In genomic region chr10:86798636-86799035, GRCh38 we compare ENCODE assay signal across 9 cellular contexts. TPM values are rescaled to one million over a fixed set of nuclear protein-coding genes. Genes with fewer than 3 reads are reported as not detected.
DNase-seq lines count a peak whose midpoint lies in the region; ATAC-seq and FAIRE-seq lines count a peak whose summit lies in the region.
"Had no signal": no experiment of that assay in that cellular context is flagged by ENCODE, and none has a peak within 500 bp of the region (broad histone marks: within the 10 kb centered on the region; RNA-seq: fewer than 3 reads in every experiment).

No MANE protein-coding gene starts in this region.

- intact Hi-C loops in head of caudate nucleus (cut with DNase I), result no loop called here

- no peaks in the 10 kb centered on the region for H3K9me3 ChIP-seq in small intestine (ENCODE audit: control insufficient read depth, low read depth)

- H3K4me3 ChIP-seq in small intestine (ENCODE audit: low read depth in 1 of 2, low read length in 2 of 2), result no peak overlapping the region
- H3K4me3 ChIP-seq: K562 had no signal

- peak overlapping the region; percentile 12 for H3K4me3 Mint-ChIP-seq in activated naive CD8-positive, alpha-beta T cell treated with anti-CD3 and anti-CD28 coated beads, Interleukin-2, amount 50 U/mL, for 24 hours
- no peak overlapping the region for H3K4me3 Mint-ChIP-seq in activated T-cell treated with anti-CD3 and anti-CD28 coated beads, Interleukin-2, amount 50 U/mL, for 24 hours
- H3K4me3 Mint-ChIP-seq: activated naive CD4-positive, alpha-beta T cell treated with anti-CD3 and anti-CD28 coated beads, Interleukin-2, amount 50 U/mL, for 24 hours had no signal

- peak overlapping the region; percentile 43 for H3K27ac Mint-ChIP-seq in activated naive CD8-positive, alpha-beta T cell treated with anti-CD3 and anti-CD28 coated beads, Interleukin-2, amount 50 U/mL, for 24 hours
- no peak overlapping the region for H3K27ac Mint-ChIP-seq in activated T-cell treated with anti-CD3 and anti-CD28 coated beads, Interleukin-2, amount 50 U/mL, for 24 hours
- H3K27ac Mint-ChIP-seq: activated naive CD4-positive, alpha-beta T cell treated with anti-CD3 and anti-CD28 coated beads, Interleukin-2, amount 50 U/mL, for 24 hours had no signal

- H3K36me3 Mint-ChIP-seq in activated naive CD8-positive, alpha-beta T cell treated with anti-CD3 and anti-CD28 coated beads, Interleukin-2, amount 50 U/mL, for 24 hours (ENCODE audit: low read depth), result no peaks in the 10 kb centered on the region
- H3K36me3 Mint-ChIP-seq in activated T-cell treated with anti-CD3 and anti-CD28 coated beads, Interleukin-2, amount 50 U/mL, for 24 hours (ENCODE audit: low read depth), result no peaks in the 10 kb centered on the region
- H3K36me3 Mint-ChIP-seq: activated naive CD4-positive, alpha-beta T cell treated with anti-CD3 and anti-CD28 coated beads, Interleukin-2, amount 50 U/mL, for 24 hours had no signal

- H3K36me3 ChIP-seq in small intestine (ENCODE audit: control insufficient read depth in 2 of 2, insufficient read depth in 2 of 2, low read length in 2 of 2), result no peaks in the 10 kb centered on the region

- peaks cover 3 to 4% of the 10 kb centered on the region in 2 donors for H3K4me1 ChIP-seq in small intestine (ENCODE audit: control insufficient read depth in 2 of 2, insufficient read depth in 1 of 2, low read depth in 1 of 2, low read length in 1 of 2)

- DNase-seq in activated naive CD8-positive, alpha-beta T cell treated with anti-CD3 and anti-CD28 coated beads, Interleukin-2, amount 50 U/mL, for 24 hours, result no peak
- DNase-seq in small intestine (peak; percentile 56), iPS-NIHi7 (ENCODE audit: extremely low spot score) (no peak), head of caudate nucleus (no peak)
- no peak for DNase-seq in activated T-cell treated with anti-CD3 and anti-CD28 coated beads, Interleukin-2, amount 50 U/mL, for 24 hours

- WGBS in small intestine, 3 donors, result 3 to 15% (median 9%) methylated on average over 1 of the region's 1 CpG

- FAIRE-seq in small intestine (lab: Jason Lieb, UNC), result no peak
- FAIRE-seq: K562 had no signal

- H3K27me3 ChIP-seq in small intestine (ENCODE audit: control insufficient read depth in 2 of 2, insufficient read depth in 2 of 2, low read length in 2 of 2), result no peaks in the 10 kb centered on the region

- H3K27ac ChIP-seq in small intestine (ENCODE audit: low read depth in 1 of 2, low read length in 1 of 2), result no peak overlapping the region

- ATAC-seq in GM19395 (IDR thresholded peaks at IDR 0.05; ENCODE audit: unreplicated experiment) (peak; percentile 74), HG03064 (IDR thresholded peaks at IDR 0.05; ENCODE audit: low read depth, unreplicated experiment) (peak; percentile 68)
- peak; percentile 76 for ATAC-seq in activated naive CD8-positive, alpha-beta T cell treated with anti-CD3 and anti-CD28 coated beads, Interleukin-2, amount 50 U/mL, for 24 hours
- ATAC-seq: K562 had no signal

- H3K27me3 Mint-ChIP-seq in activated naive CD8-positive, alpha-beta T cell treated with anti-CD3 and anti-CD28 coated beads, Interleukin-2, amount 50 U/mL, for 24 hours, result no peaks in the 10 kb centered on the region
- no peaks in the 10 kb centered on the region for H3K27me3 Mint-ChIP-seq in activated T-cell treated with anti-CD3 and anti-CD28 coated beads, Interleukin-2, amount 50 U/mL, for 24 hours
- H3K27me3 Mint-ChIP-seq: activated naive CD4-positive, alpha-beta T cell treated with anti-CD3 and anti-CD28 coated beads, Interleukin-2, amount 50 U/mL, for 24 hours had no signal

- H3K9me3 Mint-ChIP-seq in activated naive CD8-positive, alpha-beta T cell treated with anti-CD3 and anti-CD28 coated beads, Interleukin-2, amount 50 U/mL, for 24 hours, result no peaks in the 10 kb centered on the region
- no peaks in the 10 kb centered on the region for H3K9me3 Mint-ChIP-seq in activated T-cell treated with anti-CD3 and anti-CD28 coated beads, Interleukin-2, amount 50 U/mL, for 24 hours
- H3K9me3 Mint-ChIP-seq: activated naive CD4-positive, alpha-beta T cell treated with anti-CD3 and anti-CD28 coated beads, Interleukin-2, amount 50 U/mL, for 24 hours had no signal

- H3K4me1 Mint-ChIP-seq in activated naive CD8-positive, alpha-beta T cell treated with anti-CD3 and anti-CD28 coated beads, Interleukin-2, amount 50 U/mL, for 24 hours, result peaks cover 20% of the 10 kb centered on the region
- peaks cover 21% of the 10 kb centered on the region for H3K4me1 Mint-ChIP-seq in activated T-cell treated with anti-CD3 and anti-CD28 coated beads, Interleukin-2, amount 50 U/mL, for 24 hours (ENCODE audit: low read depth)

RNA-seq across cellular contexts. Expression of gene BMPR1A, which starts 42.2 kb away (rescaled TPM):
- 10 to 100 TPM in 1 of 3 donors, 1 to 10 TPM in 2; 3.4 to 13.7 (median 5.9) TPM for polyA plus RNA-seq in small intestine
